Comparison of ENCODE assay signal across 1 cellular context in genomic region chr17:7263801-7264078, GRCh38.
TF ChIP-seq lines count a peak whose summit lies in the region.

No MANE protein-coding gene starts in this region.

TF ChIP-seq in HepG2, 621 proteins besides CTCF, POLR2A, EP300 and RAD21:
- 0 out of 2 replicates have a peak, but pooled peaks have one; percentile 1 for TF ChIP-seq FOXC1 (CRISPR knock-in tag; IDR thresholded peaks at IDR 0.05; ENCODE audit: borderline replicate concordance)
- TF ChIP-seq CENPBD1 (CRISPR knock-in tag; IDR thresholded peaks at IDR 0.05; ENCODE audit: borderline replicate concordance, low read depth), result no peak
